Comparison of ENCODE assay signal across 28 cellular contexts in genomic region chr5:98594098-98594497, GRCh38.
"Had no signal": no experiment of that assay in that cellular context is flagged by ENCODE, and none has a peak within 500 bp of the region (broad histone marks: within the 10 kb centered on the region; RNA-seq: fewer than 3 reads in every experiment).

No MANE protein-coding gene starts in this region.

- H3K27me3 Mint-ChIP-seq: stimulated activated memory B cell treated with anti-CD40 and anti-IgM and Interleukin-4, amounts not matched to agents 10 μg/mL and 1 μg/mL and 100 μg/mL, for 72 hours; stimulated activated naive B cell treated with anti-CD40 and anti-IgM and Interleukin-4, amounts not matched to agents 10 μg/mL and 1 μg/mL and 100 μg/mL, for 72 hours; stimulated activated naive CD8-positive, alpha-beta T cell treated with anti-CD3 and anti-CD28 coated beads, Interleukin-15, amount 100 ng/mL, for 72 hours; type B pancreatic cell had no signal

- H3K4me1 Mint-ChIP-seq: stimulated activated effector memory CD8-positive, alpha-beta T cell treated with anti-CD3 and anti-CD28 coated beads, Interleukin-12 subunit alpha, Interleukin-12 subunit beta, amount 100 ng/mL, for 72 hours; stimulated activated memory B cell treated with anti-CD40 and anti-IgM and Interleukin-4, amounts not matched to agents 10 μg/mL and 1 μg/mL and 100 μg/mL, for 72 hours; stimulated activated naive B cell treated with anti-CD40 and anti-IgM and Interleukin-4, amounts not matched to agents 10 μg/mL and 1 μg/mL and 100 μg/mL, for 72 hours; stimulated activated naive CD8-positive, alpha-beta T cell treated with anti-CD3 and anti-CD28 coated beads, Interleukin-15, amount 100 ng/mL, for 72 hours had no signal

- H3K27ac ChIP-seq: stomach, suprapubic skin, testis, thoracic aorta, thyroid gland, tibial artery, tibial nerve, upper lobe of left lung, upper lobe of right lung, uterus, vagina had no signal

- H3K9me3 ChIP-seq: stomach, suprapubic skin, testis, thoracic aorta, thyroid gland, tibial nerve, transverse colon, upper lobe of left lung, upper lobe of right lung, uterus, vagina had no signal

- H3K4me3 Mint-ChIP-seq: stimulated activated effector memory CD8-positive, alpha-beta T cell treated with anti-CD3 and anti-CD28 coated beads, Interleukin-12 subunit alpha, Interleukin-12 subunit beta, amount 100 ng/mL, for 72 hours; stimulated activated memory B cell treated with anti-CD40 and anti-IgM and Interleukin-4, amounts not matched to agents 10 μg/mL and 1 μg/mL and 100 μg/mL, for 72 hours; stimulated activated naive B cell treated with anti-CD40 and anti-IgM and Interleukin-4, amounts not matched to agents 10 μg/mL and 1 μg/mL and 100 μg/mL, for 72 hours; stimulated activated naive CD8-positive, alpha-beta T cell treated with anti-CD3 and anti-CD28 coated beads, Interleukin-15, amount 100 ng/mL, for 72 hours; stimulated activated naive CD8-positive, alpha-beta T cell treated with anti-CD3 and anti-CD28 coated beads, Interleukin-15, Interleukin-2, amounts not matched to agents 100 ng/mL and 50 ng/mL, for 24 hours; type B pancreatic cell had no signal

- H3K4me3 ChIP-seq: stomach, suprapubic skin, testis, thoracic aorta, thyroid gland, tibial artery, tibial nerve, transverse colon, upper lobe of left lung, upper lobe of right lung, uterus, vagina had no signal

- H3K4me1 ChIP-seq: stomach, suprapubic skin, testis, thyroid gland, tibial artery, tibial nerve, upper lobe of left lung, upper lobe of right lung, uterus had no signal

- H3K36me3 ChIP-seq: stomach, suprapubic skin, thoracic aorta, thyroid gland, tibial artery, tibial nerve, transverse colon, upper lobe of left lung, upper lobe of right lung, uterus, vagina had no signal

- H3K27ac Mint-ChIP-seq: stimulated activated effector memory CD8-positive, alpha-beta T cell treated with anti-CD3 and anti-CD28 coated beads, Interleukin-12 subunit alpha, Interleukin-12 subunit beta, amount 100 ng/mL, for 72 hours; stimulated activated memory B cell treated with anti-CD40 and anti-IgM and Interleukin-4, amounts not matched to agents 10 μg/mL and 1 μg/mL and 100 μg/mL, for 72 hours; stimulated activated naive B cell treated with anti-CD40 and anti-IgM and Interleukin-4, amounts not matched to agents 10 μg/mL and 1 μg/mL and 100 μg/mL, for 72 hours; stimulated activated naive CD8-positive, alpha-beta T cell treated with anti-CD3 and anti-CD28 coated beads, Interleukin-15, amount 100 ng/mL, for 72 hours; stimulated activated naive CD8-positive, alpha-beta T cell treated with anti-CD3 and anti-CD28 coated beads, Interleukin-15, Interleukin-2, amounts not matched to agents 100 ng/mL and 50 ng/mL, for 24 hours; type B pancreatic cell had no signal

- H3K27me3 ChIP-seq: stomach, suprapubic skin, testis, thyroid gland, tibial artery, tibial nerve, transverse colon, upper lobe of left lung, upper lobe of right lung, uterus, vagina had no signal

- ATAC-seq: stimulated activated effector memory CD8-positive, alpha-beta T cell treated with anti-CD3 and anti-CD28 coated beads, Interleukin-12 subunit alpha, Interleukin-12 subunit beta, amount 100 ng/mL, for 72 hours; stimulated activated memory B cell treated with anti-CD40 and anti-IgM and Interleukin-4, amounts not matched to agents 10 μg/mL and 1 μg/mL and 100 μg/mL, for 72 hours; stimulated activated naive B cell treated with anti-CD40 and anti-IgM and Interleukin-4, amounts not matched to agents 10 μg/mL and 1 μg/mL and 100 μg/mL, for 72 hours; stimulated activated naive CD8-positive, alpha-beta T cell treated with anti-CD3 and anti-CD28 coated beads, Interleukin-15, amount 100 ng/mL, for 72 hours; stimulated activated naive CD8-positive, alpha-beta T cell treated with anti-CD3 and anti-CD28 coated beads, Interleukin-15, Interleukin-2, amounts not matched to agents 100 U/mL and 50 U/mL, for 24 hours; upper lobe of right lung had no signal

- H3K36me3 Mint-ChIP-seq: stimulated activated effector memory CD8-positive, alpha-beta T cell treated with anti-CD3 and anti-CD28 coated beads, Interleukin-12 subunit alpha, Interleukin-12 subunit beta, amount 100 ng/mL, for 72 hours; stimulated activated memory B cell treated with anti-CD40 and anti-IgM and Interleukin-4, amounts not matched to agents 10 μg/mL and 1 μg/mL and 100 μg/mL, for 72 hours; stimulated activated naive B cell treated with anti-CD40 and anti-IgM and Interleukin-4, amounts not matched to agents 10 μg/mL and 1 μg/mL and 100 μg/mL, for 72 hours; type B pancreatic cell had no signal

- H3K9me3 Mint-ChIP-seq: stimulated activated effector memory CD8-positive, alpha-beta T cell treated with anti-CD3 and anti-CD28 coated beads, Interleukin-12 subunit alpha, Interleukin-12 subunit beta, amount 100 ng/mL, for 72 hours had no signal

- DNase-seq: stimulated activated CD4-positive, alpha-beta T cell treated with anti-CD3 and anti-CD28 coated beads, Interleukin-2, amount 100 ng/mL, for 48 hours; stimulated activated CD4-positive, alpha-beta T cell treated with anti-CD3 and anti-CD28 coated beads, Interleukin-4, amount 100 ng/mL, for 1 hour; stimulated activated CD4-positive, alpha-beta T cell treated with anti-CD3 and anti-CD28 coated beads, Interleukin-4, amount 100 ng/mL, for 24 hours; stimulated activated CD4-positive, alpha-beta T cell treated with anti-CD3 and anti-CD28 coated beads, Interleukin-4, amount 100 ng/mL, for 4 hours; stimulated activated CD8-positive, alpha-beta memory T cell treated with anti-CD3 and anti-CD28 coated beads, Interleukin-4, amount 100 ng/mL, for 48 hours; stimulated activated naive B cell treated with anti-CD40 and anti-IgM and Interleukin-4, amounts not matched to agents 10 μg/mL and 1 μg/mL and 100 μg/mL, for 72 hours; stimulated activated naive CD4-positive, alpha-beta T cell; stimulated activated naive CD4-positive, alpha-beta T cell treated with Interleukin-2 at 50 U/mL for 16 hours; stimulated activated naive CD8-positive, alpha-beta T cell treated with anti-CD3 and anti-CD28 coated beads, Interleukin-15, amount 100 ng/mL, for 72 hours; stimulated activated naive CD8-positive, alpha-beta T cell treated with anti-CD3 and anti-CD28 coated beads, Interleukin-15, Interleukin-2, amounts not matched to agents 100 U/mL and 50 U/mL, for 24 hours; stomach; substantia nigra; testis; thyroid gland; tibial artery; transverse colon; trophoblast cell; upper lobe of left lung; upper lobe of right lung; uterus had no signal
